ENCODE assay signal across 5 cellular contexts in genomic region chr11:37145434-37145833, GRCh38.
A peak's percentile ranks its signal among the peaks of the same experiment; 100 is the strongest.
DNase-seq lines count a peak whose midpoint lies in the region; TF ChIP-seq lines count a peak whose summit lies in the region.
"Not testable (repeated sequence)": the region's sequence is repeated elsewhere in the genome, so short reads cannot be mapped to it uniquely, and the experiment has no call there.

No MANE protein-coding gene starts in this region.

- H3K4me1 Mint-ChIP-seq in Calu3 (ENCODE audit: low read depth, unreplicated experiment); H9; endodermal cell: not testable (repeated sequence)

- H3K27ac Mint-ChIP-seq in Calu3 (ENCODE audit: unreplicated experiment); H9; endodermal cell: not testable (repeated sequence)

- not testable (repeated sequence) for H3K9me3 Mint-ChIP-seq in Calu3 (ENCODE audit: low read depth, unreplicated experiment); endodermal cell
- H3K9me3 Mint-ChIP-seq in H9 = peaks cover 3 to 20% of the 10 kb centered on the region in 2 experiments; a peak in 4 of 5 replicates

- H3K36me3 ChIP-seq in OCI-LY3 (replicated peaks; ENCODE audit: low read depth, low read length); endodermal cell (ENCODE audit: control insufficient read depth, insufficient read depth, low read length): not testable (repeated sequence)

- H2BK20ac ChIP-seq in H9 (ENCODE audit: low read depth, low read length, poor library complexity, severe bottlenecking) = not testable (repeated sequence)

- WGBS in H9 (ENCODE audit: extremely low coverage, insufficient read length, low lambda C conversion rate) = no CpG with 5 or more reads among the region's 1 CpG
- 87 to 100% methylated on average over 1 of the region's 1 CpG for WGBS in endodermal cell (ENCODE audit: insufficient coverage in 1 of 2, insufficient read length in 1 of 2), 2 experiments

- not testable (repeated sequence) for H4K20me1 ChIP-seq in H9 (ENCODE audit: control insufficient read depth, insufficient read depth, insufficient read length); OCI-LY3 (ENCODE audit: insufficient read depth, low read length)

- H3T11ph ChIP-seq in H9 (ENCODE audit: low read length) = not testable (repeated sequence)

- not testable (repeated sequence) for H3K4me3 ChIP-seq in NB4 (ENCODE audit: low read depth, low read length); OCI-LY3 (ENCODE audit: low read length); endodermal cell (ENCODE audit: low read length)

- not testable (repeated sequence) for H2BK5ac ChIP-seq in H9 (ENCODE audit: insufficient read length, low read length)

- not testable (repeated sequence) for TF ChIP-seq POLR2A in NB4 (IDR thresholded peaks at IDR 0.05; ENCODE audit: extremely low read depth, insufficient read length)

- H4K8ac ChIP-seq in H9 (replicated peaks; ENCODE audit: insufficient read length, low read depth, low read length) = not testable (repeated sequence)

- CTCF ChIA-PET in Calu3 (lab: Charles Lee) = not testable (repeated sequence)

- not testable (repeated sequence) for H3K4me2 ChIP-seq in H9 (ENCODE audit: insufficient read depth, insufficient read length, low read length); OCI-LY3 (ENCODE audit: low read length)

- not testable (repeated sequence) for H3K79me2 ChIP-seq in H9 (ENCODE audit: insufficient read depth, low read length); OCI-LY3 (ENCODE audit: low read length)

- not testable (repeated sequence) for H3K27me3 Mint-ChIP-seq in Calu3 (ENCODE audit: unreplicated experiment); H9 (ENCODE audit: low read depth); endodermal cell (ENCODE audit: insufficient read depth)

- not testable (repeated sequence) for H2BK12ac ChIP-seq in H9 (ENCODE audit: insufficient read length, low read depth, low read length)

- H2AK5ac ChIP-seq in H9 (ENCODE audit: insufficient read length, low read length) = not testable (repeated sequence)

- H3K79me1 ChIP-seq in H9 (ENCODE audit: insufficient read depth, low read depth, low read length, poor library complexity, severe bottlenecking) = not testable (repeated sequence)

- not testable (repeated sequence) for H3K27me3 ChIP-seq in H9 (ENCODE audit: insufficient read depth, low read length); OCI-LY3 (ENCODE audit: low read depth, low read length); endodermal cell (ENCODE audit: control insufficient read depth, insufficient read depth, low read length, poor library complexity, severe bottlenecking)

- not testable (repeated sequence) for H3K27ac ChIP-seq in H9 (ENCODE audit: insufficient read length, low read depth, low read length); OCI-LY3 (ENCODE audit: low read length); endodermal cell (ENCODE audit: low read depth, low read length)

- not testable (repeated sequence) for H3K4me1 ChIP-seq in H9 (ENCODE audit: insufficient read depth, low read length); OCI-LY3 (ENCODE audit: low read length); endodermal cell (ENCODE audit: control insufficient read depth, insufficient read depth, low read length)

- not testable (repeated sequence) for TF ChIP-seq CTCF in Calu3 (IDR thresholded peaks at IDR 0.05; ENCODE audit: unreplicated experiment); H9 (conservative IDR thresholded peaks at IDR 0.05)
- TF ChIP-seq CTCF in NB4 (IDR thresholded peaks at IDR 0.05; ENCODE audit: low read depth, low read length) = peak; percentile 2
- 0 out of 2 replicates have a peak, but pooled peaks have one; percentile 5 for TF ChIP-seq CTCF in OCI-LY3 (IDR thresholded peaks at IDR 0.05; ENCODE audit: low read depth, low read length)
- TF ChIP-seq CTCF in endodermal cell (conservative IDR thresholded peaks at IDR 0.05) = peak; percentile 62

- not testable (repeated sequence) for H2BK15ac ChIP-seq in H9 (ENCODE audit: low read depth, low read length)

- not testable (repeated sequence) for H4K91ac ChIP-seq in H9 (ENCODE audit: insufficient read length, low read depth, low read length)

- intact Hi-C loops in Calu3 (cut with micrococcal nuclease; ENCODE audit: unreplicated experiment) = not testable (repeated sequence)

- not testable (repeated sequence) for H4K5ac ChIP-seq in H9 (ENCODE audit: insufficient read length, low read depth, low read length)

- not testable (repeated sequence) for H3K4ac ChIP-seq in H9 (ENCODE audit: low read depth, low read length)

- H3K18ac ChIP-seq in H9 (ENCODE audit: insufficient read length, low read depth, low read length) = not testable (repeated sequence)

- H3K56ac ChIP-seq in H9 (ENCODE audit: insufficient read length, low read depth, low read length) = not testable (repeated sequence)

- not testable (repeated sequence) for H3K9ac ChIP-seq in H9 (ENCODE audit: extremely low read depth, insufficient read length, low read length); OCI-LY3 (ENCODE audit: low read length); endodermal cell (ENCODE audit: extremely low read depth, low read length, poor library complexity, severe bottlenecking)

- H2AFZ ChIP-seq in H9 (ENCODE audit: low read length); OCI-LY3 (ENCODE audit: low read depth, low read length): not testable (repeated sequence)

- H3K36me3 Mint-ChIP-seq in Calu3 (ENCODE audit: insufficient read depth, unreplicated experiment); endodermal cell (ENCODE audit: low read depth): not testable (repeated sequence)
- peaks cover 0 to 17% (median 2%) of the 10 kb centered on the region in 3 experiments; a peak in 4 of 7 replicates for H3K36me3 Mint-ChIP-seq in H9 (ENCODE audit: insufficient read depth in 1 of 3, low read depth in 3 of 3)

- H2BK120ac ChIP-seq in H9 (ENCODE audit: low read depth, low read length, poor library complexity, severe bottlenecking) = not testable (repeated sequence)

- H3K4me3 Mint-ChIP-seq in Calu3 (ENCODE audit: low read depth, unreplicated experiment); H9; endodermal cell: not testable (repeated sequence)

- not testable (repeated sequence) for H3K14ac ChIP-seq in H9 (ENCODE audit: insufficient read depth, low read length)

- H3K23ac ChIP-seq in H9 (ENCODE audit: insufficient read length, low read depth, low read length) = not testable (repeated sequence)

- peak; percentile 2 for DNase-seq in Calu3
- DNase-seq in H9 = peak; percentile 33
- DNase-seq in NB4 (ENCODE audit: low read depth) = not testable (repeated sequence)
- peak; percentile 53 for DNase-seq in endodermal cell

- not testable (repeated sequence) for BruUV-seq in Calu3 (replicated peaks; lab: Mats Ljungman, UMichigan)

- H3K9me3 ChIP-seq in H9 (ENCODE audit: control insufficient read depth, low read depth, low read length); OCI-LY3 (ENCODE audit: insufficient read depth, low read length); endodermal cell (ENCODE audit: control insufficient read depth, low read length): not testable (repeated sequence)

- H3K23me2 ChIP-seq in H9 (ENCODE audit: insufficient read length, low read depth, low read length, poor library complexity, severe bottlenecking) = not testable (repeated sequence)
